ENCODE assay signal across 21 cellular contexts in genomic region chr14:71094722-71095121, GRCh38.
DNase-seq lines count a peak whose midpoint lies in the region; ATAC-seq and TF ChIP-seq lines count a peak whose summit lies in the region.
"Had no signal": no experiment of that assay in that cellular context is flagged by ENCODE, and none has a peak within 500 bp of the region (broad histone marks: within the 10 kb centered on the region; RNA-seq: fewer than 3 reads in every experiment).

No MANE protein-coding gene starts in this region.

- H3K36me3 ChIP-seq in BLaER1 treated with 17β-estradiol and CSF1 and Interleukin-3, amounts not matched to agents 10 nM and 100 nM: peaks cover 37 to 63% (median 48%) of the 10 kb centered on the region in 11 experiments

- peak; percentile 30 for DNase-seq in NB4 (ENCODE audit: low read depth)
- DNase-seq in iris pigment epithelial cell (ENCODE audit: low read depth): peak; percentile 56
- no peak for DNase-seq in NOMO-1 (lab: John Stamatoyannopoulos, UW; ENCODE audit: unreplicated experiment in 2 of 2)
- DNase-seq in AG20443 (ENCODE audit: low spot score): no peak
- DNase-seq in stimulated activated CD4-positive, alpha-beta T cell treated with anti-CD3 and anti-CD28 coated beads, Interleukin-2, amount 100 ng/mL, for 24 hours: no peak
- DNase-seq: Caco-2, DMS53, KBM-7, NCI-H1105, NCI-H1694 treated with DMSO at 0.1 percent for 48 hours, NCI-H2107, NCI-H2227 treated with DMSO at 0.1 percent for 48 hours, NCI-H524, SHP77, T-helper 1 cell had no signal

- H3K27me3 ChIP-seq in BLaER1 treated with 17β-estradiol and CSF1 and Interleukin-3, amounts not matched to agents 10 nM and 100 nM: no peaks in the 10 kb centered on the region

- no peak for TF ChIP-seq CTCF in NB4 (IDR thresholded peaks at IDR 0.05; ENCODE audit: low read depth, low read length)

- peak overlapping the region in 8 of 11 experiments; percentile 30 to 64 (median 55); a peak in 15 of 22 replicates for H3K4me2 ChIP-seq in BLaER1 treated with 17β-estradiol and CSF1 and Interleukin-3, amounts not matched to agents 10 nM and 100 nM

- no peak overlapping the region for H3K9ac ChIP-seq in BLaER1 treated with 17β-estradiol and CSF1 and Interleukin-3, amounts not matched to agents 10 nM and 100 nM

- no peak for TF ChIP-seq POLR2A in NB4 (IDR thresholded peaks at IDR 0.05; ENCODE audit: extremely low read depth, insufficient read length)

- peaks cover 0 to 12% (median 8%) of the 10 kb centered on the region in 10 experiments; a peak in 15 of 20 replicates for H3K4me1 ChIP-seq in BLaER1 treated with 17β-estradiol and CSF1 and Interleukin-3, amounts not matched to agents 10 nM and 100 nM
- H3K4me1 ChIP-seq: Caco-2 had no signal

- H4K20me1 ChIP-seq in BLaER1 treated with 17β-estradiol and CSF1 and Interleukin-3, amounts not matched to agents 10 nM and 100 nM: peaks cover 0 to 18% (median 0%) of the 10 kb centered on the region in 11 experiments; a peak in 3 of 22 replicates

- peaks cover 0 to 18% (median 7%) of the 10 kb centered on the region in 11 experiments; a peak in 10 of 22 replicates for H3K9me3 ChIP-seq in BLaER1 treated with 17β-estradiol and CSF1 and Interleukin-3, amounts not matched to agents 10 nM and 100 nM (replicated peaks in 1 of 11)
- H3K9me3 ChIP-seq: Caco-2 had no signal

- peak overlapping the region in 3 of 11 experiments; percentile 39 to 43 (median 40); a peak in 4 of 22 replicates for H3K27ac ChIP-seq in BLaER1 treated with 17β-estradiol and CSF1 and Interleukin-3, amounts not matched to agents 10 nM and 100 nM
- H3K27ac ChIP-seq: C4-2B, HL-60 had no signal

- no peak overlapping the region for H3K4me3 ChIP-seq in BLaER1 treated with 17β-estradiol and CSF1 and Interleukin-3, amounts not matched to agents 10 nM and 100 nM
- no peak overlapping the region for H3K4me3 ChIP-seq in NB4 (ENCODE audit: low read depth, low read length)

- ATAC-seq in HG02938 (IDR thresholded peaks at IDR 0.05; ENCODE audit: unreplicated experiment) (peak; percentile 51), HG03521 (IDR thresholded peaks at IDR 0.05; ENCODE audit: unreplicated experiment) (no peak)
- ATAC-seq: SK-N-SH treated with all-trans-retinoic acid at 6 μM for 48 hours had no signal

Comparison
In these comparisons a context has a peak if more than half of its experiments do, and no peak if none do; other contexts are left out.
1. DNase-seq: peak in NB4 (single experiment) and iris pigment epithelial cell (single experiment); none in NOMO-1 (0 of 2), AG20443 (single experiment) and stimulated activated CD4-positive, alpha-beta T cell treated with anti-CD3 and anti-CD28 coated beads, Interleukin-2, amount 100 ng/mL, for 24 hours (0 of 2).